In genomic region chrX:53223068-53223693, GRCh38 we compare ENCODE assay signal across 1 cellular context.
TF ChIP-seq lines count a peak whose summit lies in the region.

No MANE protein-coding gene starts in this region.

TF ChIP-seq in H1, 55 proteins besides CTCF, POLR2A, EP300 and RAD21:
- TF ChIP-seq KDM5A (IDR thresholded peaks at IDR 0.05; ENCODE audit: low read length), result no peak
- no peak for TF ChIP-seq TBP (IDR thresholded peaks at IDR 0.05; ENCODE audit: low read depth, low read length)
- TF ChIP-seq RFX5 (IDR thresholded peaks at IDR 0.05; ENCODE audit: borderline replicate concordance, low read depth, low read length), result no peak
- TF ChIP-seq CBX5 (IDR thresholded peaks at IDR 0.05; ENCODE audit: low read depth, low read length), result no peak
- TF ChIP-seq CBX8 (IDR thresholded peaks at IDR 0.05; ENCODE audit: borderline replicate concordance, low read depth, low read length), result no peak
- no peak for TF ChIP-seq RBBP5 (IDR thresholded peaks at IDR 0.05; ENCODE audit: borderline replicate concordance, low read depth, low read length)
- no peak for TF ChIP-seq RXRA (IDR thresholded peaks at IDR 0.05; ENCODE audit: insufficient read depth, low read depth, low read length)
- no peak for TF ChIP-seq SAP30 (IDR thresholded peaks at IDR 0.05; ENCODE audit: insufficient read depth, insufficient replicate concordance, low read length)
- TF ChIP-seq FOSL1 (IDR thresholded peaks at IDR 0.05; ENCODE audit: insufficient read depth, low read depth, low read length), result no peak
- TF ChIP-seq BACH1 (IDR thresholded peaks at IDR 0.05; ENCODE audit: low read length), result no peak
- no peak for TF ChIP-seq TAF7 (optimal IDR thresholded peaks at IDR 0.05; ENCODE audit: borderline replicate concordance, low read depth, low read length)
- no peak for TF ChIP-seq CHD7 (IDR thresholded peaks at IDR 0.05; ENCODE audit: insufficient replicate concordance, low read length)
- TF ChIP-seq SP4 (IDR thresholded peaks at IDR 0.05; ENCODE audit: low read length), result no peak
- TF ChIP-seq POU5F1 (IDR thresholded peaks at IDR 0.05; ENCODE audit: low read depth, low read length), result no peak
- no peak for TF ChIP-seq HDAC6 (IDR thresholded peaks at IDR 0.05; ENCODE audit: low read depth, low read length)
